ENCODE assay signal across 8 cellular contexts in the genomic region with DNA sequence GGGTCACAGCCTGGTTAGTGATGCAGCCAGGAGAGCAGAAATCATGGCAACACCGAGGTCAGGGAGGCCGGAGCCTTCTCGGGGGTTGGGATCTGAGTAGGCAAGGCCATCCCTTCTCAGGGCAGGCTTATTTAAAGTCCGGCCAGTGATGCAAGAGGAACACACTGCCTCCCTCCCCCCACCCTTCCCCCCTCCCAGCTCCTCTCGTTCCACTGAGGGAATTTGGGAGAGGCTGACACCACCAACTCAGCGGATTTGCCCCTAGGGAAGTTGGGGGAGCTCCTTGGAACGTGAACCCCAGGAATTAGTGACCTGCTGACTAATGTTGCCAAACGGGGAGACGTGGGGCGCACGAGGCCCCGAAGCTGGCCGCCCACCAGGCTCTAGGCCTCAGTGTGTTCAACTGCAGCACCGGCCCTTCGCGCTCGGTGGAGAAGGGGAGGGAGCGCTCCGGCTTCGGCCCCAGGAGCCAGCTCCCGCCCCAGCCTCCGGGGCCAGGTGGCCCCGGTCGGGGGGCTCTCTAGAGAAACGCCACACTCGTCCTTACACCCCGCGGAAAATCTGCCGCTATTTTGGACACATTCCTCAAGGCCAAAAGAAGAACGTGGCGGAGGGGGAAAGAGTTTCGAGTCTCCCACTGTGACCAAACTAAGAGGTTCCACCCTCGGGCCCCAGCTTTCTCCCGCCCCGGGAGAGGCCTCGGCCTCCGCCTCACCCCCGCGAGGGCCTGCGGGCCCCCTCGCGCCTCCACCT. TPM values are rescaled to one million over a fixed set of nuclear protein-coding genes. Genes with fewer than 3 reads are reported as not detected.
DNase-seq lines count a peak whose midpoint lies in the region; ATAC-seq and TF ChIP-seq lines count a peak whose summit lies in the region.

No MANE protein-coding gene starts in this region.

- H4K20me1 ChIP-seq in Loucy (ENCODE audit: insufficient read depth, low read length, poor library complexity, severe bottlenecking) (peaks cover 53% of the 10 kb centered on the region), neural progenitor cell (ENCODE audit: low read depth) (peaks cover 60% of the 10 kb centered on the region)

- no peak for TF ChIP-seq EP300 in gastroesophageal sphincter (IDR thresholded peaks at IDR 0.05)

- peak overlapping the region; percentile 93 for H3K9ac ChIP-seq in Loucy (ENCODE audit: low read depth, low read length, poor library complexity, severe bottlenecking)
- peak overlapping the region; percentile 98 for H3K9ac ChIP-seq in neural progenitor cell

- CTCF ChIA-PET in activated naive CD4-positive, alpha-beta T cell treated with anti-CD3 and anti-CD28 coated beads for 36 hours (lab: Charles Lee): interaction anchor here (0.6 to 7.2 kb wide), 10 partner anchors 7 to 725 kb away, joined by 3 to 68 read pairs (median 6); no protein-coding TSS in a partner anchor

- peaks cover 66% of the 10 kb centered on the region for H3K79me2 ChIP-seq in Loucy (ENCODE audit: insufficient read depth, low read length)
- peaks cover 64% of the 10 kb centered on the region for H3K79me2 ChIP-seq in neural progenitor cell (ENCODE audit: low read depth)

- TF ChIP-seq POLR2A in gastroesophageal sphincter (IDR thresholded peaks at IDR 0.05): peak in 1 of 2 donors; percentile 32

- H3F3A ChIP-seq in Loucy (ENCODE audit: low read depth) (no peaks in the 10 kb centered on the region), neural progenitor cell (ENCODE audit: low read depth) (peaks cover 40% of the 10 kb centered on the region)

- peak overlapping the region; percentile 97 to 100 (median 98) for H3K27ac ChIP-seq in gastroesophageal sphincter
- H3K27ac ChIP-seq in neural progenitor cell: peak overlapping the region; percentile 46

- no peaks in the 10 kb centered on the region for H3K9me3 ChIP-seq in Loucy (ENCODE audit: insufficient read depth, low read depth, low read length)
- no peaks in the 10 kb centered on the region for H3K9me3 ChIP-seq in gastroesophageal sphincter
- H3K9me3 ChIP-seq in neural progenitor cell (ENCODE audit: low read depth): no peaks in the 10 kb centered on the region

- H3K27me3 ChIP-seq in Loucy (ENCODE audit: insufficient read depth, low read length, poor library complexity, severe bottlenecking) (no peaks in the 10 kb centered on the region), gastroesophageal sphincter (no peaks in the 10 kb centered on the region), neural progenitor cell (no peaks in the 10 kb centered on the region)

- no peaks in the 10 kb centered on the region for H3K36me3 ChIP-seq in Loucy (ENCODE audit: insufficient read depth, low read length)
- no peaks in the 10 kb centered on the region for H3K36me3 ChIP-seq in gastroesophageal sphincter
- no peaks in the 10 kb centered on the region for H3K36me3 ChIP-seq in neural progenitor cell

- H3K4me3 Mint-ChIP-seq in activated naive CD4-positive, alpha-beta T cell treated with anti-CD3 and anti-CD28 coated beads for 36 hours: peak overlapping the region; percentile 88
- H3K4me3 Mint-ChIP-seq in neural progenitor cell: peak overlapping the region; percentile 92

- H3K4me1 ChIP-seq in Loucy (ENCODE audit: insufficient read depth, low read length, poor library complexity, severe bottlenecking): peaks cover 60% of the 10 kb centered on the region
- peaks cover 3 to 60% (median 39%) of the 10 kb centered on the region in 3 donors for H3K4me1 ChIP-seq in gastroesophageal sphincter
- peaks cover 46% of the 10 kb centered on the region for H3K4me1 ChIP-seq in neural progenitor cell

- DNase-seq in Caki2 (ENCODE audit: low read depth) (peak; percentile 78), neural progenitor cell (ENCODE audit: low spot score) (peak; percentile 73), DMS114 treated with DMSO at 0.1 percent for 48 hours (lab: John Stamatoyannopoulos, UW; ENCODE audit: unreplicated experiment) (no peak)
- peak; percentile 67 for DNase-seq in activated naive CD4-positive, alpha-beta T cell treated with anti-CD3 and anti-CD28 coated beads for 36 hours

- WGBS in gastroesophageal sphincter (ENCODE audit: low coverage in 1 of 2), 2 donors: 0% methylated on average over 3 of the region's 42 CpGs; no CpG with 5 or more reads in 1 of the 2 donors

- no peaks in the 10 kb centered on the region for H3K9me2 ChIP-seq in Loucy (replicated peaks; ENCODE audit: low read depth, low read length)

- ATAC-seq in GM21447 (IDR thresholded peaks at IDR 0.05; ENCODE audit: unreplicated experiment): peak; percentile 5
- ATAC-seq in gastroesophageal sphincter: peak; percentile 60
- ATAC-seq in HG03139 (IDR thresholded peaks at IDR 0.05; ENCODE audit: unreplicated experiment): no peak

- H3K4me3 ChIP-seq in Loucy (ENCODE audit: low read length, poor library complexity, severe bottlenecking) (peak overlapping the region; percentile 97), gastroesophageal sphincter (peak overlapping the region; percentile 95 to 98), neural progenitor cell (peak overlapping the region; percentile 95)

- H3K27me3 Mint-ChIP-seq in activated naive CD4-positive, alpha-beta T cell treated with anti-CD3 and anti-CD28 coated beads for 36 hours (ENCODE audit: low read depth): no peaks in the 10 kb centered on the region
- H3K27me3 Mint-ChIP-seq in neural progenitor cell (ENCODE audit: insufficient read depth, low read depth): peaks cover 3% of the 10 kb centered on the region

- in situ Hi-C loops in Caki2 (cut with HindIII; ENCODE audit: low pct_unique_long_range_greater_than_20kb, low sequenced_read_pairs): no loop called here

- peak overlapping the region; percentile 92 for H3K27ac Mint-ChIP-seq in activated naive CD4-positive, alpha-beta T cell treated with anti-CD3 and anti-CD28 coated beads for 36 hours
- H3K27ac Mint-ChIP-seq in neural progenitor cell: peak overlapping the region; percentile 60

- no peaks in the 10 kb centered on the region for H3K9me3 Mint-ChIP-seq in activated naive CD4-positive, alpha-beta T cell treated with anti-CD3 and anti-CD28 coated beads for 36 hours
- no peaks in the 10 kb centered on the region for H3K9me3 Mint-ChIP-seq in neural progenitor cell

- no peaks in the 10 kb centered on the region for H3K36me3 Mint-ChIP-seq in activated naive CD4-positive, alpha-beta T cell treated with anti-CD3 and anti-CD28 coated beads for 36 hours (ENCODE audit: low read depth)
- no peaks in the 10 kb centered on the region for H3K36me3 Mint-ChIP-seq in neural progenitor cell

- peaks cover 54% of the 10 kb centered on the region for H3K4me1 Mint-ChIP-seq in activated naive CD4-positive, alpha-beta T cell treated with anti-CD3 and anti-CD28 coated beads for 36 hours (ENCODE audit: low read depth)
- H3K4me1 Mint-ChIP-seq in neural progenitor cell: peaks cover 58% of the 10 kb centered on the region

- H2AFZ ChIP-seq in Loucy (ENCODE audit: low read length) (no peak overlapping the region), neural progenitor cell (replicated peaks) (no peak overlapping the region)

- intact Hi-C loops in activated naive CD4-positive, alpha-beta T cell treated with anti-CD3 and anti-CD28 coated beads for 36 hours (cut with micrococcal nuclease): loop anchor here (2.0 to 10.0 kb wide), 4 partner anchors 366 to 1920 kb away; a partner anchor contains a TSS

- H3K4me2 ChIP-seq in Loucy (ENCODE audit: low read depth, low read length, poor library complexity, severe bottlenecking): peak overlapping the region; percentile 83
- H3K4me2 ChIP-seq in neural progenitor cell: peak overlapping the region; percentile 80

- TF ChIP-seq CTCF in Loucy (conservative IDR thresholded peaks at IDR 0.05; ENCODE audit: low read length) (no peak), gastroesophageal sphincter (IDR thresholded peaks at IDR 0.05) (peak in 1 of 4 experiments; percentile 14), neural progenitor cell (IDR thresholded peaks at IDR 0.05) (no peak)

RNA-seq across cellular contexts. Expression of a gene that starts 1.6 kb away (rescaled TPM):
- total RNA-seq in Caki2 (2014; rRNA removed; shearing (Covaris generic); ENCODE audit: low replicate concordance): 47.5 and 73.7 TPM in 2 replicates
- total RNA-seq in activated naive CD4-positive, alpha-beta T cell treated with anti-CD3 and anti-CD28 coated beads for 36 hours: 10 to 100 TPM; 94.6 to 99.8 TPM
- total RNA-seq in gastroesophageal sphincter (100 to 1,000 TPM; 151 to 190 (median 170) TPM), neural progenitor cell (ENCODE audit: low replicate concordance) (43.6 and 73.2 TPM in 2 replicates)

RNA-seq across cellular contexts. Expression of a gene that starts 26.4 kb away (rescaled TPM):
- total RNA-seq in Caki2 (2014; rRNA removed; shearing (Covaris generic); ENCODE audit: low replicate concordance): not detected in 2 replicates
- total RNA-seq in activated naive CD4-positive, alpha-beta T cell treated with anti-CD3 and anti-CD28 coated beads for 36 hours: under 1 TPM; 0.22 to 0.38 TPM
- total RNA-seq in gastroesophageal sphincter: 1 to 10 TPM; 1.4 to 9.3 (median 2.3) TPM
- total RNA-seq in neural progenitor cell (ENCODE audit: low replicate concordance): 0.12 and 0.37 TPM in 2 replicates
